Comparison of ENCODE assay signal across 1 cellular context in the genomic region with DNA sequence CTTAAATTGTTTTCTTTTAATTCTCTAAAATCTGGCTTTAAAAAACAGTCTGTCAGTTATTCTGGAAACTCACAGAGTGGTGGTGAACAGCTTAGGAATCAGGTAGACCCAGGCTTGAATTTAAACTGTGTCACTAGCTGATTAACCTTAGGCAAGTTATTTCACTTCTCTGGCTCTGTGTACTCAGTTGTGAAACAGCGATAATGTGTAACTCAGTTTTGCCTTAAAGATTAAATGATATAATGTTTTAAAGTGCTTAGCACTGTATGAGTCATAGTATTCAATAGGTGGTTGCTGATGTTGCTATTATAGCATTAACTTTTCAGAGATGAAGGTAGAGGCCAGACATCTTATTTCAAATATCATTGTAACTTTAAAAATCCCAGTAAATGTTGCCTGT.
TF ChIP-seq lines count a peak whose summit lies in the region.

No MANE protein-coding gene starts in this region.

TF ChIP-seq in IMR-90, 13 proteins besides CTCF, POLR2A, EP300 and RAD21 (continued from another document):
- TF ChIP-seq, protein P1, sequence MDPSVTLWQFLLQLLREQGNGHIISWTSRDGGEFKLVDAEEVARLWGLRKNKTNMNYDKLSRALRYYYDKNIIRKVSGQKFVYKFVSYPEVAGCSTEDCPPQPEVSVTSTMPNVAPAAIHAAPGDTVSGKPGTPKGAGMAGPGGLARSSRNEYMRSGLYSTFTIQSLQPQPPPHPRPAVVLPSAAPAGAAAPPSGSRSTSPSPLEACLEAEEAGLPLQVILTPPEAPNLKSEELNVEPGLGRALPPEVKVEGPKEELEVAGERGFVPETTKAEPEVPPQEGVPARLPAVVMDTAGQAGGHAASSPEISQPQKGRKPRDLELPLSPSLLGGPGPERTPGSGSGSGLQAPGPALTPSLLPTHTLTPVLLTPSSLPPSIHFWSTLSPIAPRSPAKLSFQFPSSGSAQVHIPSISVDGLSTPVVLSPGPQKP (IDR thresholded peaks at IDR 0.05; ENCODE audit: borderline replicate concordance, low read depth, low read length), result no peak
- TF ChIP-seq MAZ (IDR thresholded peaks at IDR 0.05; ENCODE audit: borderline replicate concordance, low read depth, low read length) (no peak), MXI1 (IDR thresholded peaks at IDR 0.05; ENCODE audit: borderline replicate concordance, low read depth, low read length) (no peak), SMC3 (IDR thresholded peaks at IDR 0.05; ENCODE audit: low read depth, low read length) (no peak), BHLHE40 (IDR thresholded peaks at IDR 0.05; ENCODE audit: low read depth, low read length) (no peak)
- TF ChIP-seq, protein P2, sequence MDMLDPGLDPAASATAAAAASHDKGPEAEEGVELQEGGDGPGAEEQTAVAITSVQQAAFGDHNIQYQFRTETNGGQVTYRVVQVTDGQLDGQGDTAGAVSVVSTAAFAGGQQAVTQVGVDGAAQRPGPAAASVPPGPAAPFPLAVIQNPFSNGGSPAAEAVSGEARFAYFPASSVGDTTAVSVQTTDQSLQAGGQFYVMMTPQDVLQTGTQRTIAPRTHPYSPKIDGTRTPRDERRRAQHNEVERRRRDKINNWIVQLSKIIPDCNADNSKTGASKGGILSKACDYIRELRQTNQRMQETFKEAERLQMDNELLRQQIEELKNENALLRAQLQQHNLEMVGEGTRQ (IDR thresholded peaks at IDR 0.05; ENCODE audit: low read depth, low read length), result no peak
TF ChIP-seq in IMR-90: peak in this region for 3.
